In the genomic region with DNA sequence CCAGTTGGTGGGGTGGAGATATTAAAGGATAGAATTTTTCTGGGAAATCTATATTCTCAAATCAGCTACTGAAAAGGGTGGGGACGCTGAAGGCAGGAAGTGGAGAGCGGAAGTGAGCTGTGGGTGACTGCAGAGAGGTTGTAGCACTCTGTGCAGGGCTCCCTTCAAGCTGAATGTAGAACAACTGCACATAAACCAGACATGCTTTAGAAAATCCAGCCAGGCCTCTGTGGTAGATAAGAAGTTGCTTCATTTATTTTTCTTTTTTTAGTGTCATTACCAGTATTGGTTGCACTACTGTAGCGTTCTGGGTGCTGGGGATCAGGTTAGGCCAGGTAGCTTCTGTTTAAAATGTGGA, we compare ENCODE assay signal across 8 cellular contexts.
DNase-seq lines count a peak whose midpoint lies in the region; ATAC-seq and TF ChIP-seq lines count a peak whose summit lies in the region.

No MANE protein-coding gene starts in this region.

- POLR2A ChIA-PET in HEK293 (lab: Yijun Ruan, JAX) = interaction anchor here (1.1 to 2.8 kb wide), 2 partner anchors 20 to 128 kb away, joined by 4 to 10 read pairs; a partner anchor contains a TSS
- POLR2A ChIA-PET in naive thymus-derived CD4-positive, alpha-beta T cell (lab: Charles Lee) = interaction anchor here (0.6 to 24.8 kb wide), 15 partner anchors 9 to 102 kb away, joined by 4 to 919 read pairs (median 6); no protein-coding TSS in a partner anchor

- in situ Hi-C loops in GM13977 (cut with MboI; ENCODE audit: low pct_unique_long_range_greater_than_20kb, low sequenced_read_pairs, unreplicated experiment) = no loop called here

- H3K36me3 ChIP-seq in HEK293 (ENCODE audit: control insufficient read depth in 2 of 2, insufficient read depth in 1 of 2, low read length in 2 of 2) = no peaks in the 10 kb centered on the region
- no peaks in the 10 kb centered on the region for H3K36me3 ChIP-seq in naive thymus-derived CD4-positive, alpha-beta T cell (ENCODE audit: control insufficient read depth in 2 of 3, insufficient read depth in 3 of 3, low read length in 3 of 3)

- no peak overlapping the region; the same call in 1 of the 2 replicates for H3K27ac ChIP-seq in HEK293 (ENCODE audit: extremely low read depth, low read depth, low read length)
- H3K27ac ChIP-seq in naive thymus-derived CD4-positive, alpha-beta T cell (ENCODE audit: low read depth, low read length) = peak overlapping the region; percentile 94

- peaks cover 0 to 6% (median 0%) of the 10 kb centered on the region in 11 donors for H3K9me3 Mint-ChIP-seq in naive thymus-derived CD4-positive, alpha-beta T cell

- intact Hi-C loops in naive thymus-derived CD4-positive, alpha-beta T cell (cut with micrococcal nuclease) = loop anchor here (1.0 to 10.0 kb wide), 7 partner anchors 9 to 259 kb away; no protein-coding TSS in a partner anchor

- no peaks in the 10 kb centered on the region for H3K9me3 ChIP-seq in HEK293 (ENCODE audit: control insufficient read depth, insufficient read depth, low read depth, low read length)
- H3K9me3 ChIP-seq in naive thymus-derived CD4-positive, alpha-beta T cell (ENCODE audit: control insufficient read depth in 2 of 3, low read length in 3 of 3) = no peaks in the 10 kb centered on the region

- no peak for TF ChIP-seq CTCF in GM13977 (IDR thresholded peaks at IDR 0.05; ENCODE audit: extremely low read depth, insufficient read depth, missing control alignments)
- no peak for TF ChIP-seq CTCF in HEK293 (tag by site-specific recombination; IDR thresholded peaks at IDR 0.05)

- H3K4me1 ChIP-seq in HEK293 (ENCODE audit: control insufficient read depth, insufficient read depth, low read length) = peaks cover 61% of the 10 kb centered on the region
- H3K4me1 ChIP-seq in naive thymus-derived CD4-positive, alpha-beta T cell (ENCODE audit: control insufficient read depth in 2 of 2, insufficient read depth in 2 of 2, low read length in 2 of 2) = peaks cover 79 to 95% of the 10 kb centered on the region in 2 donors

- CTCF ChIA-PET in HEK293 (lab: Yijun Ruan, JAX) = interaction anchor here (1.2 kb wide), 1 partner anchor 21 kb away, joined by 3 read pairs; no protein-coding TSS in a partner anchor
- CTCF ChIA-PET in naive thymus-derived CD4-positive, alpha-beta T cell (lab: Charles Lee) = interaction anchor here (0.8 to 5.1 kb wide), 8 partner anchors 9 to 54 kb away, joined by 3 to 71 read pairs (median 10); no protein-coding TSS in a partner anchor

- peak overlapping the region; percentile 73 to 91 (median 80) for H3K4me3 Mint-ChIP-seq in naive thymus-derived CD4-positive, alpha-beta T cell

- peaks cover 0 to 7% (median 0%) of the 10 kb centered on the region in 5 donors for H3K36me3 Mint-ChIP-seq in naive thymus-derived CD4-positive, alpha-beta T cell

- H3K27me3 Mint-ChIP-seq in naive thymus-derived CD4-positive, alpha-beta T cell = no peaks in the 10 kb centered on the region

- no peak overlapping the region for H3K4me3 ChIP-seq in HEK293 (ENCODE audit: low read depth, low read length)
- peak overlapping the region; percentile 48 for H3K4me3 ChIP-seq in naive thymus-derived CD4-positive, alpha-beta T cell (ENCODE audit: low read length)

- DNase-seq in GM13977 (ENCODE audit: low spot score) = peak; percentile 35
- peak; percentile 80 for DNase-seq in MV-4-11 (lab: John Stamatoyannopoulos, UW)
- peak; percentile 49 for DNase-seq in activated gamma-delta T cell treated with anti-CD3 and anti-CD28 coated beads, Interleukin-2, amount 50 U/mL, for 16 hours (ENCODE audit: low read depth)
- DNase-seq in naive thymus-derived CD4-positive, alpha-beta T cell = peak; percentile 31 to 85 (median 81)
- no peak for DNase-seq in NCI-H2029 (lab: John Stamatoyannopoulos, UW)
- DNase-seq in SK-N-DZ (ENCODE audit: low spot score) = no peak
- DNase-seq in NCI-H226 = no peak

- H3K27me3 ChIP-seq in naive thymus-derived CD4-positive, alpha-beta T cell (ENCODE audit: control insufficient read depth in 2 of 2, insufficient read depth in 2 of 2, low read length in 2 of 2) = no peaks in the 10 kb centered on the region

- H3K4me1 Mint-ChIP-seq in naive thymus-derived CD4-positive, alpha-beta T cell = peaks cover 73 to 100% (median 93%) of the 10 kb centered on the region in 7 donors

- peak overlapping the region; percentile 97 to 99 (median 99) for H3K27ac Mint-ChIP-seq in naive thymus-derived CD4-positive, alpha-beta T cell

- ATAC-seq in naive thymus-derived CD4-positive, alpha-beta T cell = peak; percentile 75

TF ChIP-seq in HEK293, 187 proteins besides CTCF, POLR2A, EP300 and RAD21:
- TF ChIP-seq ZNF623 (tag by site-specific recombination; IDR thresholded peaks at IDR 0.05) = no peak
- no peak for TF ChIP-seq ZNF324 (tag by site-specific recombination; IDR thresholded peaks at IDR 0.05)
- TF ChIP-seq ZBTB20 (tag by site-specific recombination; IDR thresholded peaks at IDR 0.05) = peak; percentile 59; the same call in 1 of the 2 replicates
- 0 out of 2 replicates have a peak, but pooled peaks have one; percentile 38 for TF ChIP-seq ZBTB17 (tag by site-specific recombination; IDR thresholded peaks at IDR 0.05)

Comparison
In these comparisons a context has a peak if more than half of its experiments do, and no peak if none do; other contexts are left out.
1. DNase-seq: peak in GM13977 (single experiment), MV-4-11 (single experiment), activated gamma-delta T cell treated with anti-CD3 and anti-CD28 coated beads, Interleukin-2, amount 50 U/mL, for 16 hours (single experiment) and naive thymus-derived CD4-positive, alpha-beta T cell (9 of 9); none in NCI-H2029 (single experiment), SK-N-DZ (single experiment) and NCI-H226 (single experiment).